16 cellular contexts compared by ENCODE assay signal in the genomic region with DNA sequence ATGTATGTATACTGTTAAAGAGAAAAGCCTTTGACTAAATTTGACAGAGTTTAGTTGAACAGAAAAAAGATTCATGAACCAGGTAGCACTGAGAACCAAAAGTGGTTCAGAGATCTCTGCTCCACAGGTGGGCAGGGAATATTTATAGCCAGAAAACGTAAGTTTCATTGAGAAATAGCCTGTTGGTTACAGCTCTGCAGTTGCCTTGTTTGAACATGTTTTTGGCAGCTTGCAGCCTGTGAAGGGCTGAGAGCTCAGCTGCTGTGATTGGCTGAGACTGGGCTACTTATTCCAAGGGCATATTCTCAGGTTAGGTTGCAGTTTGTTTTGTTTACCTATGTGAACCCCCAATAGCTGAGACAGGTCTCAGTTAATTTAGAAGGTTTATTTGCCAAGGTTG.
"Had no signal": no experiment of that assay in that cellular context is flagged by ENCODE, and none has a peak within 500 bp of the region (broad histone marks: within the 10 kb centered on the region; RNA-seq: fewer than 3 reads in every experiment).

No MANE protein-coding gene starts in this region.

- ATAC-seq: activated T-helper 17 cell treated with anti-CD3 and anti-CD28 coated beads, Interleukin-2, amount 50 U/mL, for 72 hours; gastrocnemius medialis; heart right ventricle; natural killer cell; stimulated activated effector memory CD8-positive, alpha-beta T cell treated with anti-CD3 and anti-CD28 coated beads, Interleukin-12 subunit alpha, Interleukin-12 subunit beta, amount 100 ng/mL, for 72 hours had no signal

- DNase-seq: activated CD4-positive, alpha-beta T cell treated with anti-CD3 and anti-CD28 coated beads for 1 hour; activated CD4-positive, alpha-beta T cell treated with anti-CD3 and anti-CD28 coated beads, Interleukin-2, amount 50 U/mL, for 48 hours; activated naive CD4-positive, alpha-beta T cell treated with Interleukin-2 at 50 U/mL for 16 hours; anterior cingulate cortex; brain microvascular endothelial cell; effector memory CD4-positive, alpha-beta T cell; gastrocnemius medialis; heart right ventricle; natural killer cell; T1000; tibial artery had no signal

- H3K4me1 ChIP-seq: gastrocnemius medialis, heart right ventricle, tibial artery, vagina had no signal

- H3K27ac ChIP-seq: brain microvascular endothelial cell, epithelial cell of prostate, gastrocnemius medialis, heart right ventricle, neutrophil, tibial artery, vagina had no signal

- H3K9me3 ChIP-seq: gastrocnemius medialis, heart right ventricle, neutrophil, tibial artery, vagina had no signal

- H3K4me3 ChIP-seq: gastrocnemius medialis, heart right ventricle, tibial artery, vagina had no signal

- H3K27me3 ChIP-seq: neutrophil, vagina had no signal

- H3K36me3 ChIP-seq: brain microvascular endothelial cell, gastrocnemius medialis, heart right ventricle, neutrophil, tibial artery, vagina had no signal
